ENCODE assay signal across 1 cellular context in the genomic region with DNA sequence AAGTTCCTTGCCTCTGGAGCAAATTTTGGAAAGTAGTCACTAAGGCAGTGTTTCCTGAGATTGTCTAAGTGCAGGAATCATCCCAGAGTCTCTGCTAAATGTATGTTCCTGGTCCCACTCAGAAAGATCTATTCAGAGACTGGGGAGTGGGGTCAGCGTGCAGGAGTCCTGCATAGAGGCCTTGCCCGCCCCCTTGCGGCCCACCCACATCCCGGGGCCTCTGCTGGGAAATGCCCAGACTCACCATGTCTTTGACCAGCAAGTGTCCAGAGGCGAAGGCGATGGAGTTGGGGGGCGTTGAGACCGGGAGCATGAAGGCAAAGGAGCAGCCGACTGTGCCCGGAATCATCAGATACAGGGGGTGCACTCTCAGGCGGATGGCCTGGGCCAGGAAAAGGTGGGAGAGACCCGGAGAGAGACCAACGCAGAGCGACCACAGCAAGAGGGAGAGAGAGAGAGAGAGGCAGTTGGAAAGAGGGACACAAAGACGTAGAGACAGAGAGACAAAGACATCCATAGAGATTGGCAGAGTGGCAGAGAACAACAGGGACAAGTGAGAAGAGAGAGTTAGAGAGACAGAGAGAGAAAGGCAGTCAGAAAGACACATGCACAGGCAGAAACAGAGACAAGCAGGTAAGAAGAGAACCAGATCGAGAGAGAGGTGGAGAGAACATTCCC.
TF ChIP-seq lines count a peak whose summit lies in the region.

No MANE protein-coding gene starts in this region.

TF ChIP-seq in IMR-90, 13 proteins besides CTCF, POLR2A, EP300 and RAD21:
- no peak for TF ChIP-seq BHLHE40 (IDR thresholded peaks at IDR 0.05; ENCODE audit: low read depth, low read length)
- TF ChIP-seq CEBPB (IDR thresholded peaks at IDR 0.05; ENCODE audit: low read depth, low read length): no peak
- TF ChIP-seq RCOR1 (IDR thresholded peaks at IDR 0.05; ENCODE audit: insufficient replicate concordance, low read length): no peak
- TF ChIP-seq FOS (IDR thresholded peaks at IDR 0.05; ENCODE audit: low read depth, low read length): no peak
- TF ChIP-seq MXI1 (IDR thresholded peaks at IDR 0.05; ENCODE audit: borderline replicate concordance, low read depth, low read length): no peak
- no peak for TF ChIP-seq MAFK (IDR thresholded peaks at IDR 0.05; ENCODE audit: low read depth, low read length)
- no peak for TF ChIP-seq ELK1 (IDR thresholded peaks at IDR 0.05; ENCODE audit: borderline replicate concordance, low read depth, low read length)
- no peak for TF ChIP-seq NFE2L2 (IDR thresholded peaks at IDR 0.05; ENCODE audit: low read depth, low read length)
- TF ChIP-seq RFX5 (IDR thresholded peaks at IDR 0.05; ENCODE audit: low read depth, low read length): no peak
- no peak for TF ChIP-seq MAZ (IDR thresholded peaks at IDR 0.05; ENCODE audit: borderline replicate concordance, low read depth, low read length)
- TF ChIP-seq CHD1 (IDR thresholded peaks at IDR 0.05; ENCODE audit: low read depth, low read length): no peak
